10 cellular contexts compared by ENCODE assay signal in the genomic region with DNA sequence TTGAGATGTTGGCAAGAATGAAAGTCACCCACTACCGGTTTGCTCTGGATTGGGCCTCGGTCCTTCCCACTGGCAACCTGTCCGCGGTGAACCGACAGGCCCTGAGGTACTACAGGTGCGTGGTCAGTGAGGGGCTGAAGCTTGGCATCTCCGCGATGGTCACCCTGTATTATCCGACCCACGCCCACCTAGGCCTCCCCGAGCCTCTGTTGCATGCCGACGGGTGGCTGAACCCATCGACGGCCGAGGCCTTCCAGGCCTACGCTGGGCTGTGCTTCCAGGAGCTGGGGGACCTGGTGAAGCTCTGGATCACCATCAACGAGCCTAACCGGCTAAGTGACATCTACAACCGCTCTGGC. TPM values are rescaled to one million over a fixed set of nuclear protein-coding genes. Genes with fewer than 3 reads are reported as not detected.
DNase-seq lines count a peak whose midpoint lies in the region; ATAC-seq and TF ChIP-seq lines count a peak whose summit lies in the region.
"Had no signal": no experiment of that assay in that cellular context is flagged by ENCODE, and none has a peak within 500 bp of the region (broad histone marks: within the 10 kb centered on the region; RNA-seq: fewer than 3 reads in every experiment).

No MANE protein-coding gene starts in this region.

- in situ Hi-C loops in transverse colon (cut with MboI; ENCODE audit: low pct_ligation_motif_present in 1 of 4, low pct_unique_long_range_greater_than_20kb in 1 of 4, low sequenced_read_pairs in 3 of 4), result loop anchor here in 1 of 4 donors (25.0 kb wide), 1 partner anchor 559 kb away; no protein-coding TSS in a partner anchor

- H3K36me3 ChIP-seq in heart left ventricle (peaks cover 0 to 33% (median 27%) of the 10 kb centered on the region in 9 donors), mucosa of rectum (ENCODE audit: control insufficient read depth in 2 of 2, insufficient read depth in 2 of 2, low read length in 2 of 2) (peaks cover 4 to 6% of the 10 kb centered on the region in 2 donors), transverse colon (no peaks in the 10 kb centered on the region)
- peaks cover 4% of the 10 kb centered on the region for H3K36me3 ChIP-seq in effector memory CD4-positive, alpha-beta T cell (ENCODE audit: control insufficient read depth, insufficient read depth, low read length)

- TF ChIP-seq CTCF in heart left ventricle (IDR thresholded peaks at IDR 0.05) (no peak), transverse colon (IDR thresholded peaks at IDR 0.05) (no peak)

- ATAC-seq in heart left ventricle (peak in 2 of 4 donors; percentile 8 to 38), left ventricle myocardium superior (no peak)

- H3K4me1 ChIP-seq in heart left ventricle (peaks cover 0 to 13% (median 5%) of the 10 kb centered on the region in 12 donors), mucosa of rectum (ENCODE audit: control insufficient read depth in 2 of 2, insufficient read depth in 2 of 2, low read length in 2 of 2) (peaks cover 9 to 13% of the 10 kb centered on the region in 2 donors), transverse colon (peaks cover 4 to 14% (median 8%) of the 10 kb centered on the region in 4 donors)
- peaks cover 6% of the 10 kb centered on the region for H3K4me1 ChIP-seq in effector memory CD4-positive, alpha-beta T cell (ENCODE audit: control insufficient read depth, insufficient read depth, low read length, poor library complexity, severe bottlenecking)

- no peak for TF ChIP-seq POLR2A in heart left ventricle (IDR thresholded peaks at IDR 0.05)
- no peak for TF ChIP-seq POLR2A in transverse colon (IDR thresholded peaks at IDR 0.05)

- DNase-seq in heart left ventricle (peak in 1 of 5 donors; percentile 11), left ventricle myocardium superior (no peak), transverse colon (no peak), NCI-H1694 (lab: John Stamatoyannopoulos, UW) (no peak), NCI-H2171 treated with DMSO at 0.1 percent for 48 hours (lab: John Stamatoyannopoulos, UW) (no peak), iPS-NIHi7 (ENCODE audit: extremely low spot score) (no peak)
- no peak for DNase-seq in effector memory CD4-positive, alpha-beta T cell
- DNase-seq: SIG-M5 had no signal

- H3K9me3 ChIP-seq in heart left ventricle (no peaks in the 10 kb centered on the region), mucosa of rectum (ENCODE audit: control insufficient read depth in 2 of 2, low read length in 2 of 2) (no peaks in the 10 kb centered on the region), transverse colon (no peaks in the 10 kb centered on the region)
- no peaks in the 10 kb centered on the region for H3K9me3 ChIP-seq in effector memory CD4-positive, alpha-beta T cell (ENCODE audit: control insufficient read depth, low read length)

- TF ChIP-seq EP300 in transverse colon (IDR thresholded peaks at IDR 0.05; ENCODE audit: low read depth), result no peak

- H3K4me3 ChIP-seq in heart left ventricle (peak overlapping the region; percentile 20 to 58 (median 48)), mucosa of rectum (ENCODE audit: low read length in 2 of 2) (peak overlapping the region; percentile 75), transverse colon (peak overlapping the region in 3 of 4 donors; percentile 29 to 51 (median 42))
- H3K4me3 ChIP-seq in effector memory CD4-positive, alpha-beta T cell (ENCODE audit: insufficient read depth, low read depth, low read length, poor library complexity, severe bottlenecking), result peak overlapping the region; percentile 52

- no peaks in the 10 kb centered on the region for H3K27me3 ChIP-seq in heart left ventricle
- no peaks in the 10 kb centered on the region for H3K27me3 ChIP-seq in effector memory CD4-positive, alpha-beta T cell (replicated peaks; ENCODE audit: control insufficient read depth, insufficient read depth, low read length, poor library complexity, severe bottlenecking)
- H3K27me3 ChIP-seq in mucosa of rectum (ENCODE audit: control insufficient read depth in 2 of 2, insufficient read depth in 2 of 2, low read length in 2 of 2), result no peaks in the 10 kb centered on the region
- no peaks in the 10 kb centered on the region for H3K27me3 ChIP-seq in transverse colon

- intact Hi-C loops in heart left ventricle (cut with DNase I) (loop anchor here in 3 of 10 donors (5.0 to 10.0 kb wide), 3 partner anchors 132 to 544 kb away; no protein-coding TSS in a partner anchor), left ventricle myocardium superior (cut with micrococcal nuclease) (no loop called here), transverse colon (cut with DNase I; ENCODE audit: low total_unique reads) (no loop called here)

- H3K9ac ChIP-seq in mucosa of rectum (ENCODE audit: low read depth in 1 of 2, low read length in 2 of 2), result peak overlapping the region in 1 of 2 donors; percentile 61

- whole genome bisulfite sequencing in heart left ventricle, 4 donors, result 80 to 97% (median 87%) methylated on average over 15 to 20 of the region's 20 CpGs
- WGBS in transverse colon (ENCODE audit: low coverage in 1 of 2), 2 donors, result 91% methylated on average over 18 of the region's 20 CpGs; no CpG with 5 or more reads in 1 of the 2 donors

- peak overlapping the region in 2 of 12 donors; percentile 17 to 22 for H3K27ac ChIP-seq in heart left ventricle
- no peak overlapping the region for H3K27ac ChIP-seq in effector memory CD4-positive, alpha-beta T cell (ENCODE audit: insufficient read depth, low read length, poor library complexity, severe bottlenecking)
- peak overlapping the region; percentile 78 to 83 for H3K27ac ChIP-seq in mucosa of rectum (ENCODE audit: low read depth in 2 of 2, low read length in 2 of 2)
- peak overlapping the region; percentile 73 to 84 (median 76) for H3K27ac ChIP-seq in transverse colon

RNA-seq across cellular contexts. Expression of gene RPL9, which starts 12.3 kb away (rescaled TPM):
- total RNA-seq in heart left ventricle (1,000 to 10,000 TPM in 2 of 9 donors, 100 to 1,000 TPM in 7; 576 to 1,701 (median 925) TPM), left ventricle myocardium superior (731 TPM), transverse colon (1,000 to 10,000 TPM in 2 of 4 donors, 100 to 1,000 TPM in 2; 408 to 2,811 (median 1,755) TPM)
- polyA plus RNA-seq in heart left ventricle, result 1,000 to 10,000 TPM; 1,241 to 2,059 TPM

RNA-seq across cellular contexts. Expression of gene LIAS, which starts 12.4 kb away (rescaled TPM):
- 10 to 100 TPM; 15.9 to 34.4 (median 20.2) TPM for total RNA-seq in heart left ventricle
- polyA plus RNA-seq in heart left ventricle, result 10 to 100 TPM; 15.8 to 21.3 TPM
- 36.2 TPM for total RNA-seq in left ventricle myocardium superior
- total RNA-seq in transverse colon, result 10 to 100 TPM in 3 of 4 donors, 1 to 10 TPM in 1; 2.6 to 27.3 (median 13.0) TPM

RNA-seq across cellular contexts. Expression of gene KLB, which starts 39.7 kb away (rescaled TPM):
- 1 to 10 TPM in 1 of 9 donors, under 1 TPM in 3, not detected in 5; 0.08 to 2.9 (median 0.25) TPM for total RNA-seq in heart left ventricle
- polyA plus RNA-seq in heart left ventricle, result under 1 TPM; 0.08 to 0.18 TPM
- total RNA-seq in left ventricle myocardium superior, result 0.12 TPM
- total RNA-seq in transverse colon, result 1 to 10 TPM in 1 of 4 donors, under 1 TPM in 2, not detected in 1; 0.37 to 2.5 (median 0.79) TPM
- polyA plus RNA-seq: AG04450 had no signal
